Comparison of ENCODE assay signal across 7 cellular contexts in genomic region chr12:108563804-108564151, GRCh38. TPM values are rescaled to one million over a fixed set of nuclear protein-coding genes. Genes with fewer than 3 reads are reported as not detected.
A peak's percentile ranks its signal among the peaks of the same experiment; 100 is the strongest.
DNase-seq lines count a peak whose midpoint lies in the region; ATAC-seq and TF ChIP-seq lines count a peak whose summit lies in the region.

No MANE protein-coding gene starts in this region.

- no peaks in the 10 kb centered on the region for H3K27me3 Mint-ChIP-seq in stimulated activated memory B cell treated with anti-CD40 and anti-IgM and Interleukin-4, amounts not matched to agents 10 μg/mL and 1 μg/mL and 100 μg/mL, for 72 hours

- H3K27me3 ChIP-seq in gastroesophageal sphincter, result no peaks in the 10 kb centered on the region

- ATAC-seq in gastroesophageal sphincter, result no peak
- no peak for ATAC-seq in stimulated activated memory B cell treated with anti-CD40 and anti-IgM and Interleukin-4, amounts not matched to agents 10 μg/mL and 1 μg/mL and 100 μg/mL, for 72 hours

- TF ChIP-seq EP300 in gastroesophageal sphincter (IDR thresholded peaks at IDR 0.05), result no peak

- peaks cover 53% of the 10 kb centered on the region for H3K4me1 Mint-ChIP-seq in stimulated activated memory B cell treated with anti-CD40 and anti-IgM and Interleukin-4, amounts not matched to agents 10 μg/mL and 1 μg/mL and 100 μg/mL, for 72 hours

- peaks cover 4 to 76% (median 16%) of the 10 kb centered on the region in 3 donors for H3K4me1 ChIP-seq in gastroesophageal sphincter

- peak overlapping the region; percentile 94 for H3K4me3 Mint-ChIP-seq in stimulated activated memory B cell treated with anti-CD40 and anti-IgM and Interleukin-4, amounts not matched to agents 10 μg/mL and 1 μg/mL and 100 μg/mL, for 72 hours

- H3K4me3 ChIP-seq in HFF-Myc (replicated peaks; ENCODE audit: low read depth, low read length), result peak overlapping the region; percentile 95
- peak overlapping the region; percentile 97 for H3K4me3 ChIP-seq in WI38 (ENCODE audit: low read depth, low read length)
- H3K4me3 ChIP-seq in gastroesophageal sphincter, result peak overlapping the region; percentile 84 to 91

- no peak for DNase-seq in HFF-Myc (ENCODE audit: extremely low read depth, low read depth)
- no peak for DNase-seq in hippocampal formation (lab: John Stamatoyannopoulos, UW)
- no peak for DNase-seq in NCI-H1694 treated with DMSO at 0.1 percent for 48 hours (lab: John Stamatoyannopoulos, UW)
- DNase-seq in NCI-H2227 treated with DMSO at 0.1 percent for 48 hours (lab: John Stamatoyannopoulos, UW), result no peak

- 0% methylated on average over 1 of the region's 1 CpG for WGBS in gastroesophageal sphincter (ENCODE audit: low coverage in 1 of 2), 2 donors

- peak overlapping the region; percentile 93 for H3K27ac Mint-ChIP-seq in stimulated activated memory B cell treated with anti-CD40 and anti-IgM and Interleukin-4, amounts not matched to agents 10 μg/mL and 1 μg/mL and 100 μg/mL, for 72 hours

- H3K9me3 ChIP-seq in gastroesophageal sphincter, result no peaks in the 10 kb centered on the region

- H3K27ac ChIP-seq in gastroesophageal sphincter, result peak overlapping the region in 3 of 4 donors; percentile 93 to 95 (median 94)

- TF ChIP-seq CTCF in HFF-Myc (IDR thresholded peaks at IDR 0.05; ENCODE audit: low read depth, low read length, missing control alignments) (no peak), WI38 (IDR thresholded peaks at IDR 0.05; ENCODE audit: low read depth, low read length) (no peak), gastroesophageal sphincter (IDR thresholded peaks at IDR 0.05) (no peak)

- no peaks in the 10 kb centered on the region for H3K9me3 Mint-ChIP-seq in stimulated activated memory B cell treated with anti-CD40 and anti-IgM and Interleukin-4, amounts not matched to agents 10 μg/mL and 1 μg/mL and 100 μg/mL, for 72 hours

- H3K36me3 ChIP-seq in gastroesophageal sphincter, result peaks cover 0 to 49% of the 10 kb centered on the region in 2 donors

- H3K36me3 Mint-ChIP-seq in stimulated activated memory B cell treated with anti-CD40 and anti-IgM and Interleukin-4, amounts not matched to agents 10 μg/mL and 1 μg/mL and 100 μg/mL, for 72 hours, result peaks cover 29% of the 10 kb centered on the region

- no peak for TF ChIP-seq POLR2A in gastroesophageal sphincter (IDR thresholded peaks at IDR 0.05)

RNA-seq across cellular contexts. Expression of gene ISCU, which starts 1.4 kb away (rescaled TPM):
- 100 to 1,000 TPM; 220 to 299 (median 247) TPM for total RNA-seq in gastroesophageal sphincter

RNA-seq across cellular contexts. Expression of gene SART3, which starts 2.8 kb away (rescaled TPM):
- total RNA-seq in gastroesophageal sphincter, result 10 to 100 TPM; 28.7 to 71.8 (median 53.2) TPM

RNA-seq across cellular contexts. Expression of gene TMEM119, which starts 34.1 kb away (rescaled TPM):
- total RNA-seq in gastroesophageal sphincter, result 1 to 10 TPM; 2.3 to 5.9 (median 4.5) TPM

RNA-seq across cellular contexts. Expression of gene FICD, which starts 48.7 kb away (rescaled TPM):
- 1 to 10 TPM; 3.3 to 8.8 (median 5.5) TPM for total RNA-seq in gastroesophageal sphincter
